ENCODE assay signal across 8 cellular contexts in the genomic region with DNA sequence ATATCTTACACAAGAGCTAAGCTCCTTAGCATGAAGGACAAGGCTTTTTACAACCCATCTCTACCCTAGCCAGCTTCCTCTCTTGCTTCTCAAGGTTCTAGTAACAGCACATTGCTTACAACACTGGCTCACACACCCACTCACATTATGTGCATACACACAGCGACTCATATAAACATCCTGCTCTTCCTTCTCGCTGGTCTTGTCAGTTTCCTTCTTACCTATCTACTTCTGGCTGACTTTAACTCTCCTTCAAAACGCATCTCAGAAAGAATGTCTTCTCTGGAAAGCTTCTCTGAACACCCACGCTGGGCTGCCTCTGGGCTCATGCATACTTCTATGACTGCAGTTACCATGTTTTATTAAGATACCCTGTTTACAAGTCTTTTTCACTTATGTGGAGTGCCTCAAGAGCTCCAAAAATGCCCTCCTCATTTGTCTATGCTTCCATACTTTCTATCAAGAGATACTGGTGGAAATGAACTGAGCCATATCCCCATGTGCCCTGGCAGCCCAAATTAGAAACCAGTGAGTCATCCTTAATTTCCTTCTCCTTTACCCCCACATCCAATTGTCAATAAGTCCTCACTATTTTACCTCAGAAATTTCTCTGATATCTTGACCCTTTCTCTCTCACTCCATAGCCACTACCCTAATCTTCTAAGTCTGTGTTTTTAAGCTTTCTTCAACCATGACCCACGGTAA.
DNase-seq lines count a peak whose midpoint lies in the region; ATAC-seq and TF ChIP-seq lines count a peak whose summit lies in the region.

No MANE protein-coding gene starts in this region.

- H3K9me3 Mint-ChIP-seq in activated naive CD4-positive, alpha-beta T cell treated with anti-CD3 and anti-CD28 coated beads, Interleukin-2, amount 50 U/mL, for 24 hours: no peaks in the 10 kb centered on the region

- DNase-seq in GM12865 (ENCODE audit: low read depth) (peak; percentile 25), HS-5 (ENCODE audit: low read depth) (peak; percentile 37), sigmoid colon (no peak), NCI-H2107 treated with DMSO at 0.1 percent for 48 hours (lab: John Stamatoyannopoulos, UW; ENCODE audit: unreplicated experiment) (no peak), C1 segment of cervical spinal cord (lab: John Stamatoyannopoulos, UW) (no peak)

- H3K36me3 Mint-ChIP-seq in activated naive CD4-positive, alpha-beta T cell treated with anti-CD3 and anti-CD28 coated beads, Interleukin-2, amount 50 U/mL, for 24 hours: no peaks in the 10 kb centered on the region

- no peaks in the 10 kb centered on the region for H3K9me3 ChIP-seq in sigmoid colon

- no peak for TF ChIP-seq EP300 in sigmoid colon (IDR thresholded peaks at IDR 0.05)

- H3K27ac Mint-ChIP-seq in activated naive CD4-positive, alpha-beta T cell treated with anti-CD3 and anti-CD28 coated beads, Interleukin-2, amount 50 U/mL, for 24 hours: peak overlapping the region; percentile 80

- no peak for TF ChIP-seq POLR2A in sigmoid colon (IDR thresholded peaks at IDR 0.05)

- peaks cover 62% of the 10 kb centered on the region for H3K4me1 Mint-ChIP-seq in activated naive CD4-positive, alpha-beta T cell treated with anti-CD3 and anti-CD28 coated beads, Interleukin-2, amount 50 U/mL, for 24 hours

- H3K4me3 Mint-ChIP-seq in activated naive CD4-positive, alpha-beta T cell treated with anti-CD3 and anti-CD28 coated beads, Interleukin-2, amount 50 U/mL, for 24 hours: peak overlapping the region; percentile 58

- no peaks in the 10 kb centered on the region for H3K27me3 ChIP-seq in sigmoid colon

- WGBS in sigmoid colon, 2 donors: 53 to 60% methylated on average over 5 of the region's 5 CpGs

- no peaks in the 10 kb centered on the region for H3K27me3 Mint-ChIP-seq in activated naive CD4-positive, alpha-beta T cell treated with anti-CD3 and anti-CD28 coated beads, Interleukin-2, amount 50 U/mL, for 24 hours

- no peak for TF ChIP-seq CTCF in GM12865 (IDR thresholded peaks at IDR 0.05; ENCODE audit: insufficient read depth, low read depth, low read length, missing control alignments)
- TF ChIP-seq CTCF in sigmoid colon (IDR thresholded peaks at IDR 0.05): no peak

- H3K4me1 ChIP-seq in sigmoid colon: peaks cover 0 to 7% (median 2%) of the 10 kb centered on the region in 4 donors

- ATAC-seq in HG03565 (IDR thresholded peaks at IDR 0.05; ENCODE audit: unreplicated experiment): no peak
- no peak for ATAC-seq in HG03095 (IDR thresholded peaks at IDR 0.05; ENCODE audit: unreplicated experiment)

- no peaks in the 10 kb centered on the region for H3K36me3 ChIP-seq in sigmoid colon

- H3K27ac ChIP-seq in sigmoid colon: peak overlapping the region in 3 of 4 donors; percentile 1 to 30 (median 14)

- intact Hi-C loops in sigmoid colon (cut with DNase I): no loop called here

- H3K4me3 ChIP-seq in GM12865 (ENCODE audit: low read depth, low read length) (no peak overlapping the region), sigmoid colon (no peak overlapping the region)

Comparison
In these comparisons a context has a peak if more than half of its experiments do, and no peak if none do; other contexts are left out.
1. DNase-seq: peak in GM12865 (single experiment) and HS-5 (single experiment); none in sigmoid colon (single experiment), NCI-H2107 treated with DMSO at 0.1 percent for 48 hours (single experiment) and C1 segment of cervical spinal cord (0 of 14).